1 cellular context compared by ENCODE assay signal in the genomic region with DNA sequence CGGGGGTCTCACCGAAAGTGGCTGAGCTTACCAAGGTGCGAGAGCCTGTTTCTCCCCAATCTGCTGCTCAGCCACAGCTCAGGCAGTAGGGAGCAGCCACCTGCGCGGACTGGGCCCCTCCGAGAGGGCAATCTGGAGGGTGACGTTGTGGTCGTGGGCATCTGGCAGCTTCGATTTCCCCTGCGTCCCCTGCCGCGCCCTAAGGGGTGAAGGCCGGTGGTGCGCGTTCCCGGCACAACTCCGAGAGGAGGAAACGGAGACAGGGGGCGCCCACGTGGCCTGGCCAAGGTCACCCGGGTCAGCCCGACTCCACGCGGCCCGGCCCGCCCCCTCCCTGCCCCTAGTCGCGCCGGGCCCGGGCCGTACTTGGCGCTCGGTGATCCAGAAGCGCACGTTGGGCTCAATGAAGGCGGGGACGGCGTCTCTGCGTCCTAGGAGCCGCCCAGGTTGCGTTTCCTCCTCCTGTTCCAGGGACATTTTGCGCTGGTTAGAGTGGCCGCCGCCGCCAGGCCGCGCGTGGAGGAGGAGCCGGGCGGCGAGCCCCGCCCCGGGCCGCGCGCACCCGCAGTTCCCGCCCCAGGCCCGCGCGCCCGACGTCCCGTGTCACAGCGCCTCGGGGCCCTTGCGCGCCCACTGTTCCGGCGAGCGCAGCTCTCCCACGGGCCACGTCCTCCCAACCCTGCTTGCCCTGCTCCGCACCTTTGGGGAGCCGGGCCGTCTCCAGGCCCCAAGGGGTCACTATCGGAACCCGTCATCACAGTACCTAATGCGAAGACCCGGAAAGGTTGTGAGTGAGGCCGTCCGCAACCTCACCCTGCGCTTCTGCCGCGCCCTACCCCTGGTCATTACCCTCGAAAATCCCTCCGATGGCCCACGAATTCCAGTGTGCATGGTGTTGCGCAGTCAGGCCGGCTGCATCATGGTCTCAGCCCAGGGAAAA.
TF ChIP-seq lines count a peak whose summit lies in the region.

A gene with protein sequence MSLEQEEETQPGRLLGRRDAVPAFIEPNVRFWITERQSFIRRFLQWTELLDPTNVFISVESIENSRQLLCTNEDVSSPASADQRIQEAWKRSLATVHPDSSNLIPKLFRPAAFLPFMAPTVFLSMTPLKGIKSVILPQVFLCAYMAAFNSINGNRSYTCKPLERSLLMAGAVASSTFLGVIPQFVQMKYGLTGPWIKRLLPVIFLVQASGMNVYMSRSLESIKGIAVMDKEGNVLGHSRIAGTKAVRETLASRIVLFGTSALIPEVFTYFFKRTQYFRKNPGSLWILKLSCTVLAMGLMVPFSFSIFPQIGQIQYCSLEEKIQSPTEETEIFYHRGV (minus strand): TSS at position 544 of the 940 bp plus-strand sequence. CDS start 67 bp downstream, at position 477.

TF ChIP-seq in WTC11, 78 proteins besides CTCF, POLR2A, EP300 and RAD21 (continued from another document and continues in another):
- TF ChIP-seq, protein P1, sequence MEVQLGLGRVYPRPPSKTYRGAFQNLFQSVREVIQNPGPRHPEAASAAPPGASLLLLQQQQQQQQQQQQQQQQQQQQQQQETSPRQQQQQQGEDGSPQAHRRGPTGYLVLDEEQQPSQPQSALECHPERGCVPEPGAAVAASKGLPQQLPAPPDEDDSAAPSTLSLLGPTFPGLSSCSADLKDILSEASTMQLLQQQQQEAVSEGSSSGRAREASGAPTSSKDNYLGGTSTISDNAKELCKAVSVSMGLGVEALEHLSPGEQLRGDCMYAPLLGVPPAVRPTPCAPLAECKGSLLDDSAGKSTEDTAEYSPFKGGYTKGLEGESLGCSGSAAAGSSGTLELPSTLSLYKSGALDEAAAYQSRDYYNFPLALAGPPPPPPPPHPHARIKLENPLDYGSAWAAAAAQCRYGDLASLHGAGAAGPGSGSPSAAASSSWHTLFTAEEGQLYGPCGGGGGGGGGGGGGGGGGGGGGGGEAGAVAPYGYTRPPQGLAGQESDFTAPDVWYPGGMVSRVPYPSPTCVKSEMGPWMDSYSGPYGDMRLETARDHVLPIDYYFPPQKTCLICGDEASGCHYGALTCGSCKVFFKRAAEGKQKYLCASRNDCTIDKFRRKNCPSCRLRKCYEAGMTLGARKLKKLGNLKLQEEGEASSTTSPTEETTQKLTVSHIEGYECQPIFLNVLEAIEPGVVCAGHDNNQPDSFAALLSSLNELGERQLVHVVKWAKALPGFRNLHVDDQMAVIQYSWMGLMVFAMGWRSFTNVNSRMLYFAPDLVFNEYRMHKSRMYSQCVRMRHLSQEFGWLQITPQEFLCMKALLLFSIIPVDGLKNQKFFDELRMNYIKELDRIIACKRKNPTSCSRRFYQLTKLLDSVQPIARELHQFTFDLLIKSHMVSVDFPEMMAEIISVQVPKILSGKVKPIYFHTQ (CRISPR knock-in tag; IDR thresholded peaks at IDR 0.05), result no peak
- TF ChIP-seq, protein P2, sequence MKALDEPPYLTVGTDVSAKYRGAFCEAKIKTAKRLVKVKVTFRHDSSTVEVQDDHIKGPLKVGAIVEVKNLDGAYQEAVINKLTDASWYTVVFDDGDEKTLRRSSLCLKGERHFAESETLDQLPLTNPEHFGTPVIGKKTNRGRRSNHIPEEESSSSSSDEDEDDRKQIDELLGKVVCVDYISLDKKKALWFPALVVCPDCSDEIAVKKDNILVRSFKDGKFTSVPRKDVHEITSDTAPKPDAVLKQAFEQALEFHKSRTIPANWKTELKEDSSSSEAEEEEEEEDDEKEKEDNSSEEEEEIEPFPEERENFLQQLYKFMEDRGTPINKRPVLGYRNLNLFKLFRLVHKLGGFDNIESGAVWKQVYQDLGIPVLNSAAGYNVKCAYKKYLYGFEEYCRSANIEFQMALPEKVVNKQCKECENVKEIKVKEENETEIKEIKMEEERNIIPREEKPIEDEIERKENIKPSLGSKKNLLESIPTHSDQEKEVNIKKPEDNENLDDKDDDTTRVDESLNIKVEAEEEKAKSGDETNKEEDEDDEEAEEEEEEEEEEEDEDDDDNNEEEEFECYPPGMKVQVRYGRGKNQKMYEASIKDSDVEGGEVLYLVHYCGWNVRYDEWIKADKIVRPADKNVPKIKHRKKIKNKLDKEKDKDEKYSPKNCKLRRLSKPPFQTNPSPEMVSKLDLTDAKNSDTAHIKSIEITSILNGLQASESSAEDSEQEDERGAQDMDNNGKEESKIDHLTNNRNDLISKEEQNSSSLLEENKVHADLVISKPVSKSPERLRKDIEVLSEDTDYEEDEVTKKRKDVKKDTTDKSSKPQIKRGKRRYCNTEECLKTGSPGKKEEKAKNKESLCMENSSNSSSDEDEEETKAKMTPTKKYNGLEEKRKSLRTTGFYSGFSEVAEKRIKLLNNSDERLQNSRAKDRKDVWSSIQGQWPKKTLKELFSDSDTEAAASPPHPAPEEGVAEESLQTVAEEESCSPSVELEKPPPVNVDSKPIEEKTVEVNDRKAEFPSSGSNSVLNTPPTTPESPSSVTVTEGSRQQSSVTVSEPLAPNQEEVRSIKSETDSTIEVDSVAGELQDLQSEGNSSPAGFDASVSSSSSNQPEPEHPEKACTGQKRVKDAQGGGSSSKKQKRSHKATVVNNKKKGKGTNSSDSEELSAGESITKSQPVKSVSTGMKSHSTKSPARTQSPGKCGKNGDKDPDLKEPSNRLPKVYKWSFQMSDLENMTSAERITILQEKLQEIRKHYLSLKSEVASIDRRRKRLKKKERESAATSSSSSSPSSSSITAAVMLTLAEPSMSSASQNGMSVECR (CRISPR knock-in tag; IDR thresholded peaks at IDR 0.05; ENCODE audit: borderline replicate concordance), result no peak
- TF ChIP-seq, protein P3, sequence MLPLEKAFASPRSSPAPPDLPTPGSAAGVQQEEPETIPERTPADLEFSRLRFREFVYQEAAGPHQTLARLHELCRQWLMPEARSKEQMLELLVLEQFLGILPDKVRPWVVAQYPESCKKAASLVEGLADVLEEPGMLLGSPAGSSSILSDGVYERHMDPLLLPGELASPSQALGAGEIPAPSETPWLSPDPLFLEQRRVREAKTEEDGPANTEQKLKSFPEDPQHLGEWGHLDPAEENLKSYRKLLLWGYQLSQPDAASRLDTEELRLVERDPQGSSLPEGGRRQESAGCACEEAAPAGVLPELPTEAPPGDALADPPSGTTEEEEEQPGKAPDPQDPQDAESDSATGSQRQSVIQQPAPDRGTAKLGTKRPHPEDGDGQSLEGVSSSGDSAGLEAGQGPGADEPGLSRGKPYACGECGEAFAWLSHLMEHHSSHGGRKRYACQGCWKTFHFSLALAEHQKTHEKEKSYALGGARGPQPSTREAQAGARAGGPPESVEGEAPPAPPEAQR (CRISPR knock-in tag; IDR thresholded peaks at IDR 0.05), result no peak
- TF ChIP-seq, protein P4, sequence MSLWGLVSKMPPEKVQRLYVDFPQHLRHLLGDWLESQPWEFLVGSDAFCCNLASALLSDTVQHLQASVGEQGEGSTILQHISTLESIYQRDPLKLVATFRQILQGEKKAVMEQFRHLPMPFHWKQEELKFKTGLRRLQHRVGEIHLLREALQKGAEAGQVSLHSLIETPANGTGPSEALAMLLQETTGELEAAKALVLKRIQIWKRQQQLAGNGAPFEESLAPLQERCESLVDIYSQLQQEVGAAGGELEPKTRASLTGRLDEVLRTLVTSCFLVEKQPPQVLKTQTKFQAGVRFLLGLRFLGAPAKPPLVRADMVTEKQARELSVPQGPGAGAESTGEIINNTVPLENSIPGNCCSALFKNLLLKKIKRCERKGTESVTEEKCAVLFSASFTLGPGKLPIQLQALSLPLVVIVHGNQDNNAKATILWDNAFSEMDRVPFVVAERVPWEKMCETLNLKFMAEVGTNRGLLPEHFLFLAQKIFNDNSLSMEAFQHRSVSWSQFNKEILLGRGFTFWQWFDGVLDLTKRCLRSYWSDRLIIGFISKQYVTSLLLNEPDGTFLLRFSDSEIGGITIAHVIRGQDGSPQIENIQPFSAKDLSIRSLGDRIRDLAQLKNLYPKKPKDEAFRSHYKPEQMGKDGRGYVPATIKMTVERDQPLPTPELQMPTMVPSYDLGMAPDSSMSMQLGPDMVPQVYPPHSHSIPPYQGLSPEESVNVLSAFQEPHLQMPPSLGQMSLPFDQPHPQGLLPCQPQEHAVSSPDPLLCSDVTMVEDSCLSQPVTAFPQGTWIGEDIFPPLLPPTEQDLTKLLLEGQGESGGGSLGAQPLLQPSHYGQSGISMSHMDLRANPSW (CRISPR knock-in tag; conservative IDR thresholded peaks at IDR 0.05; ENCODE audit: low read depth), result no peak
- TF ChIP-seq HMGA2 (CRISPR knock-in tag; IDR thresholded peaks at IDR 0.05), result no peak
- TF ChIP-seq, protein P5, sequence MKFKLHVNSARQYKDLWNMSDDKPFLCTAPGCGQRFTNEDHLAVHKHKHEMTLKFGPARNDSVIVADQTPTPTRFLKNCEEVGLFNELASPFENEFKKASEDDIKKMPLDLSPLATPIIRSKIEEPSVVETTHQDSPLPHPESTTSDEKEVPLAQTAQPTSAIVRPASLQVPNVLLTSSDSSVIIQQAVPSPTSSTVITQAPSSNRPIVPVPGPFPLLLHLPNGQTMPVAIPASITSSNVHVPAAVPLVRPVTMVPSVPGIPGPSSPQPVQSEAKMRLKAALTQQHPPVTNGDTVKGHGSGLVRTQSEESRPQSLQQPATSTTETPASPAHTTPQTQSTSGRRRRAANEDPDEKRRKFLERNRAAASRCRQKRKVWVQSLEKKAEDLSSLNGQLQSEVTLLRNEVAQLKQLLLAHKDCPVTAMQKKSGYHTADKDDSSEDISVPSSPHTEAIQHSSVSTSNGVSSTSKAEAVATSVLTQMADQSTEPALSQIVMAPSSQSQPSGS (CRISPR knock-in tag; IDR thresholded peaks at IDR 0.05; ENCODE audit: borderline replicate concordance, low read depth), result no peak
- no peak for TF ChIP-seq JUN (CRISPR knock-in tag; IDR thresholded peaks at IDR 0.05)
- no peak for TF ChIP-seq NFATC4 (CRISPR knock-in tag; IDR thresholded peaks at IDR 0.05)
- TF ChIP-seq, protein P6, sequence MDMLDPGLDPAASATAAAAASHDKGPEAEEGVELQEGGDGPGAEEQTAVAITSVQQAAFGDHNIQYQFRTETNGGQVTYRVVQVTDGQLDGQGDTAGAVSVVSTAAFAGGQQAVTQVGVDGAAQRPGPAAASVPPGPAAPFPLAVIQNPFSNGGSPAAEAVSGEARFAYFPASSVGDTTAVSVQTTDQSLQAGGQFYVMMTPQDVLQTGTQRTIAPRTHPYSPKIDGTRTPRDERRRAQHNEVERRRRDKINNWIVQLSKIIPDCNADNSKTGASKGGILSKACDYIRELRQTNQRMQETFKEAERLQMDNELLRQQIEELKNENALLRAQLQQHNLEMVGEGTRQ (CRISPR knock-in tag; IDR thresholded peaks at IDR 0.05), result peak; percentile 82
- TF ChIP-seq FOXK1 (CRISPR knock-in tag; IDR thresholded peaks at IDR 0.05), result peak; percentile 24; the same call in 1 of the 2 replicates
- TF ChIP-seq ETV6 (CRISPR knock-in tag; IDR thresholded peaks at IDR 0.05), result 0 out of 2 replicates have a peak, but pooled peaks have one; percentile 26
- no peak for TF ChIP-seq IRF2 (CRISPR knock-in tag; IDR thresholded peaks at IDR 0.05; ENCODE audit: borderline replicate concordance, low read depth)
- TF ChIP-seq, protein P7, sequence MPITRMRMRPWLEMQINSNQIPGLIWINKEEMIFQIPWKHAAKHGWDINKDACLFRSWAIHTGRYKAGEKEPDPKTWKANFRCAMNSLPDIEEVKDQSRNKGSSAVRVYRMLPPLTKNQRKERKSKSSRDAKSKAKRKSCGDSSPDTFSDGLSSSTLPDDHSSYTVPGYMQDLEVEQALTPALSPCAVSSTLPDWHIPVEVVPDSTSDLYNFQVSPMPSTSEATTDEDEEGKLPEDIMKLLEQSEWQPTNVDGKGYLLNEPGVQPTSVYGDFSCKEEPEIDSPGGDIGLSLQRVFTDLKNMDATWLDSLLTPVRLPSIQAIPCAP (CRISPR knock-in tag; IDR thresholded peaks at IDR 0.05), result 0 out of 2 replicates have a peak, but pooled peaks have one; percentile 51
- peak; percentile 31; the same call in 1 of the 2 replicates for TF ChIP-seq KAT7 (CRISPR knock-in tag; IDR thresholded peaks at IDR 0.05; ENCODE audit: borderline replicate concordance)
- TF ChIP-seq, protein P8, sequence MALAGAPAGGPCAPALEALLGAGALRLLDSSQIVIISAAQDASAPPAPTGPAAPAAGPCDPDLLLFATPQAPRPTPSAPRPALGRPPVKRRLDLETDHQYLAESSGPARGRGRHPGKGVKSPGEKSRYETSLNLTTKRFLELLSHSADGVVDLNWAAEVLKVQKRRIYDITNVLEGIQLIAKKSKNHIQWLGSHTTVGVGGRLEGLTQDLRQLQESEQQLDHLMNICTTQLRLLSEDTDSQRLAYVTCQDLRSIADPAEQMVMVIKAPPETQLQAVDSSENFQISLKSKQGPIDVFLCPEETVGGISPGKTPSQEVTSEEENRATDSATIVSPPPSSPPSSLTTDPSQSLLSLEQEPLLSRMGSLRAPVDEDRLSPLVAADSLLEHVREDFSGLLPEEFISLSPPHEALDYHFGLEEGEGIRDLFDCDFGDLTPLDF (CRISPR knock-in tag; IDR thresholded peaks at IDR 0.05), result no peak
- no peak for TF ChIP-seq NR1H2 (CRISPR knock-in tag; IDR thresholded peaks at IDR 0.05)
- TF ChIP-seq ZNF263 (CRISPR knock-in tag; IDR thresholded peaks at IDR 0.05; ENCODE audit: low read depth), result 0 out of 2 replicates have a peak, but pooled peaks have one; percentile 25
- TF ChIP-seq GABPB1 (CRISPR knock-in tag; IDR thresholded peaks at IDR 0.05), result peak; percentile 44; the same call in 1 of the 2 replicates
- TF ChIP-seq NFYB (CRISPR knock-in tag; conservative IDR thresholded peaks at IDR 0.05; ENCODE audit: low read depth), result no peak
- TF ChIP-seq, protein P9, sequence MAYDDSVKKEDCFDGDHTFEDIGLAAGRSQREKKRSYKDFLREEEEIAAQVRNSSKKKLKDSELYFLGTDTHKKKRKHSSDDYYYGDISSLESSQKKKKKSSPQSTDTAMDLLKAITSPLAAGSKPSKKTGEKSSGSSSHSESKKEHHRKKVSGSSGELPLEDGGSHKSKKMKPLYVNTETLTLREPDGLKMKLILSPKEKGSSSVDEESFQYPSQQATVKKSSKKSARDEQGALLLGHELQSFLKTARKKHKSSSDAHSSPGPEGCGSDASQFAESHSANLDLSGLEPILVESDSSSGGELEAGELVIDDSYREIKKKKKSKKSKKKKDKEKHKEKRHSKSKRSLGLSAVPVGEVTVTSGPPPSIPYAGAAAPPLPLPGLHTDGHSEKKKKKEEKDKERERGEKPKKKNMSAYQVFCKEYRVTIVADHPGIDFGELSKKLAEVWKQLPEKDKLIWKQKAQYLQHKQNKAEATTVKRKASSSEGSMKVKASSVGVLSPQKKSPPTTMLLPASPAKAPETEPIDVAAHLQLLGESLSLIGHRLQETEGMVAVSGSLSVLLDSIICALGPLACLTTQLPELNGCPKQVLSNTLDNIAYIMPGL (CRISPR knock-in tag; IDR thresholded peaks at IDR 0.05), result peak; percentile 73; the same call in 1 of the 2 replicates
- TF ChIP-seq SP1 (CRISPR knock-in tag; conservative IDR thresholded peaks at IDR 0.05), result peak; percentile 80
- TF ChIP-seq, protein P10, sequence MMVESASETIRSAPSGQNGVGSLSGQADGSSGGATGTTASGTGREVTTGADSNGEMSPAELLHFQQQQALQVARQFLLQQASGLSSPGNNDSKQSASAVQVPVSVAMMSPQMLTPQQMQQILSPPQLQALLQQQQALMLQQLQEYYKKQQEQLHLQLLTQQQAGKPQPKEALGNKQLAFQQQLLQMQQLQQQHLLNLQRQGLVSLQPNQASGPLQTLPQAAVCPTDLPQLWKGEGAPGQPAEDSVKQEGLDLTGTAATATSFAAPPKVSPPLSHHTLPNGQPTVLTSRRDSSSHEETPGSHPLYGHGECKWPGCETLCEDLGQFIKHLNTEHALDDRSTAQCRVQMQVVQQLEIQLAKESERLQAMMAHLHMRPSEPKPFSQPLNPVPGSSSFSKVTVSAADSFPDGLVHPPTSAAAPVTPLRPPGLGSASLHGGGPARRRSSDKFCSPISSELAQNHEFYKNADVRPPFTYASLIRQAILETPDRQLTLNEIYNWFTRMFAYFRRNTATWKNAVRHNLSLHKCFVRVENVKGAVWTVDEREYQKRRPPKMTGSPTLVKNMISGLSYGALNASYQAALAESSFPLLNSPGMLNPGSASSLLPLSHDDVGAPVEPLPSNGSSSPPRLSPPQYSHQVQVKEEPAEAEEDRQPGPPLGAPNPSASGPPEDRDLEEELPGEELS (CRISPR knock-in tag; IDR thresholded peaks at IDR 0.05), result no peak; the same call in 1 of the 2 replicates
- peak; percentile 86 for TF ChIP-seq FOXP1 (CRISPR knock-in tag; IDR thresholded peaks at IDR 0.05; ENCODE audit: borderline replicate concordance)
